27 cellular contexts compared by ENCODE assay signal in the genomic region with DNA sequence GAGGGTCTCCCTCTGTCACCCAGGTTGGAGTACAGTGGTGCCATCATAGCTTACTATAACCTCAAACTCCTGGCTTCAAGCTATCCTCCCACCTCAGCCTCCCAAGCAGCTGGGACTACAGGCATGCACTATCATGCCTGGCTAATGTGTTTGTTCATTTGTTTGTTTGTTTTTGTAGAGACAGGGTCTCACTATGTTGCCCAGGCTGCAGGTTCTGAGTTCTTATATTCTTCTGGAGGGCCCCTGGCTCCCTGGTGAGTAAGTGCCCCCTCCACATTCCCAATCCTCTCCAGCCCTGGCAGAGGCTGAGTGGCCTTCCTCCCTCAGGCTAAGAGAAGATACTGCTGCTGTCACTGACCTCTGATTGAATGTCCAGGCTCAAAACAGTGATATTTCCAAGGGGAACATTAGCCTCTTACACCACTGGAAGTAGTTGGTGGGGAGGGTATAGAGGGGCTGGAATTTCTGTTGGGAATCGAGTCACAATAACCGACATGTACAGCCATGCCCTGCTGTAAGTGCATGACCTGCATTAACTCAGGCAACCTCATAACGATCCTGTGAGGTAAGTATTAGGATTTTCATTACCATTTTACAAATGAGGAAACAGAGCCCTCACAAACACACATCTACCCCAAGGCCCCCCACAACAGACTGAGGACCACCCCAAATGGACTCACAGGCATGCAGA. TPM values are rescaled to one million over a fixed set of nuclear protein-coding genes. Genes with fewer than 3 reads are reported as not detected.
DNase-seq lines count a peak whose midpoint lies in the region; ATAC-seq, FAIRE-seq and TF ChIP-seq lines count a peak whose summit lies in the region.
"Had no signal": no experiment of that assay in that cellular context is flagged by ENCODE, and none has a peak within 500 bp of the region (broad histone marks: within the 10 kb centered on the region; RNA-seq: fewer than 3 reads in every experiment).

No MANE protein-coding gene starts in this region.

- no peaks in the 10 kb centered on the region for H3K9me3 ChIP-seq in HEK293 (ENCODE audit: control insufficient read depth, insufficient read depth, low read depth, low read length)
- no peaks in the 10 kb centered on the region for H3K9me3 ChIP-seq in gastroesophageal sphincter
- H3K9me3 ChIP-seq in kidney (ENCODE audit: control insufficient read depth in 1 of 2, low read length in 2 of 2) = no peaks in the 10 kb centered on the region
- H3K9me3 ChIP-seq: A549; BLaER1 treated with 17β-estradiol and CSF1 and Interleukin-3, amounts not matched to agents 10 nM and 100 nM; HAP-1; SJSA1 had no signal

- no peak overlapping the region for H3K4me3 ChIP-seq in HEK293 (ENCODE audit: low read depth, low read length)
- H3K4me3 ChIP-seq in bronchial epithelial cell (ENCODE audit: low read depth, low read length) = no peak overlapping the region
- H3K4me3 ChIP-seq in mesendoderm (ENCODE audit: low read length) = no peak overlapping the region
- no peak overlapping the region for H3K4me3 ChIP-seq in gastroesophageal sphincter
- H3K4me3 ChIP-seq in kidney (ENCODE audit: low read length in 2 of 2) = no peak overlapping the region
- H3K4me3 ChIP-seq: A549; BLaER1 treated with 17β-estradiol and CSF1 and Interleukin-3, amounts not matched to agents 10 nM and 100 nM; GM23248; HAP-1; PC-9; SJSA1 had no signal

- H3K9ac ChIP-seq in mesendoderm (ENCODE audit: low read length) = no peak overlapping the region
- H3K9ac ChIP-seq in kidney (ENCODE audit: low read length in 2 of 2) = no peak overlapping the region
- H3K9ac ChIP-seq: BLaER1 treated with 17β-estradiol and CSF1 and Interleukin-3, amounts not matched to agents 10 nM and 100 nM; GM23248; KMS-11 had no signal

- peaks cover 11% of the 10 kb centered on the region for H3K79me2 ChIP-seq in mesendoderm (ENCODE audit: control insufficient read depth, insufficient read depth, low read length)

- H3K18ac ChIP-seq in mesendoderm (ENCODE audit: low read length) = no peak overlapping the region

- H3K23ac ChIP-seq in mesendoderm (ENCODE audit: low read length) = no peak overlapping the region

- no peak overlapping the region for H4K8ac ChIP-seq in mesendoderm (ENCODE audit: low read depth, low read length)

- no peak overlapping the region for H2BK120ac ChIP-seq in mesendoderm (ENCODE audit: low read depth, low read length)

- H2AK5ac ChIP-seq in mesendoderm (ENCODE audit: low read length) = no peak overlapping the region

- H3K79me1 ChIP-seq in mesendoderm (ENCODE audit: low read length) = peaks cover 4% of the 10 kb centered on the region

- TF ChIP-seq CTCF in HEK293 (tag by site-specific recombination; IDR thresholded peaks at IDR 0.05) (no peak), bronchial epithelial cell (IDR thresholded peaks at IDR 0.05; ENCODE audit: insufficient read depth, low read length, severe bottlenecking) (no peak), gastroesophageal sphincter (IDR thresholded peaks at IDR 0.05) (no peak), kidney (IDR thresholded peaks at IDR 0.05; ENCODE audit: borderline replicate concordance, extremely low read depth, insufficient read depth) (no peak)

- H3K4me2 ChIP-seq in mesendoderm (ENCODE audit: low read length) = no peak overlapping the region
- H3K4me2 ChIP-seq: A549; BLaER1 treated with 17β-estradiol and CSF1 and Interleukin-3, amounts not matched to agents 10 nM and 100 nM; KMS-11; PC-9 had no signal

- H3K27me3 ChIP-seq in bronchial epithelial cell (ENCODE audit: control insufficient read depth, insufficient read depth, low read length) (no peaks in the 10 kb centered on the region), mesendoderm (ENCODE audit: insufficient read depth, low read length, poor library complexity) (no peaks in the 10 kb centered on the region), gastroesophageal sphincter (peaks cover 55% of the 10 kb centered on the region)
- H3K27me3 ChIP-seq: SJSA1 had no signal

- DNase-seq in bronchial epithelial cell (ENCODE audit: low read depth) (peak; percentile 83), mesendoderm (no peak), kidney (no peak), inferior parietal cortex (ENCODE audit: extremely low spot score) (no peak)
- DNase-seq: AML-193; CD4-positive, alpha-beta T cell; GM23248; MM.1S; NCI-H1092; NCI-H1417 treated with DMSO at 0.1 percent for 48 hours; NCI-H187; NCI-H2081 treated with DMSO at 0.1 percent for 48 hours; NCI-H2171 treated with DMSO at 0.1 percent for 48 hours; NCI-H524; NCI-H748 treated with DMSO at 0.1 percent for 48 hours; PC-9 had no signal

- POLR2A ChIA-PET in HEK293 (lab: Yijun Ruan, JAX) = no interaction called here

- ATAC-seq in esophagus mucosa (peak; percentile 21), gastroesophageal sphincter (no peak)
- ATAC-seq: A549, Right ventricle myocardium inferior had no signal

- no CpG with 5 or more reads among the region's 3 CpGs for WGBS in mesendoderm (ENCODE audit: extremely low coverage, insufficient coverage, low lambda C conversion rate)
- 92% methylated on average over 2 of the region's 3 CpGs; no CpG with 5 or more reads in 1 of the 2 donors for WGBS in gastroesophageal sphincter (ENCODE audit: low coverage in 1 of 2), 2 donors

- H3K27ac ChIP-seq in HEK293 (ENCODE audit: extremely low read depth, low read depth, low read length) = no peak overlapping the region
- no peak overlapping the region for H3K27ac ChIP-seq in mesendoderm (ENCODE audit: low read depth, low read length)
- H3K27ac ChIP-seq in gastroesophageal sphincter = no peak overlapping the region
- H3K27ac ChIP-seq in kidney (ENCODE audit: low read depth in 2 of 2, low read length in 2 of 2) = no peak overlapping the region
- H3K27ac ChIP-seq: A549; BLaER1 treated with 17β-estradiol and CSF1 and Interleukin-3, amounts not matched to agents 10 nM and 100 nM; GM23248; KMS-11; PC-9; SJSA1 had no signal

- H2BK5ac ChIP-seq in mesendoderm (ENCODE audit: low read length) = no peak overlapping the region

- H3K36me3 ChIP-seq in HEK293 (ENCODE audit: control insufficient read depth in 2 of 2, insufficient read depth in 1 of 2, low read length in 2 of 2) (no peaks in the 10 kb centered on the region), bronchial epithelial cell (ENCODE audit: control insufficient read depth, insufficient read depth, low read length) (no peaks in the 10 kb centered on the region), mesendoderm (ENCODE audit: control insufficient read depth, insufficient read depth, low read length) (no peaks in the 10 kb centered on the region), gastroesophageal sphincter (no peaks in the 10 kb centered on the region), kidney (ENCODE audit: control insufficient read depth in 1 of 2, insufficient read depth in 2 of 2, low read length in 2 of 2) (no peaks in the 10 kb centered on the region)
- H3K36me3 ChIP-seq: BLaER1 treated with 17β-estradiol and CSF1 and Interleukin-3, amounts not matched to agents 10 nM and 100 nM; HAP-1; SJSA1 had no signal

- H3K4me1 ChIP-seq in HEK293 (ENCODE audit: control insufficient read depth, insufficient read depth, low read length) (peaks cover 17% of the 10 kb centered on the region), mesendoderm (ENCODE audit: control insufficient read depth, low read depth, low read length) (peaks cover 2% of the 10 kb centered on the region), gastroesophageal sphincter (peaks cover 0 to 34% (median 12%) of the 10 kb centered on the region in 3 donors), kidney (ENCODE audit: control insufficient read depth in 1 of 2, insufficient read depth in 1 of 2, low read depth in 1 of 2, low read length in 2 of 2) (peaks cover 6 to 9% of the 10 kb centered on the region in 2 donors)

- no peak overlapping the region for H4K5ac ChIP-seq in mesendoderm (ENCODE audit: low read length)

- intact Hi-C loops in kidney (cut with DNase I) = no loop called here

- H3K56ac ChIP-seq in mesendoderm (ENCODE audit: low read length) = peak overlapping the region; percentile 73

- CTCF ChIA-PET in HEK293 (lab: Yijun Ruan, JAX) = interaction anchor here (1.5 kb wide), 1 partner anchor 125 kb away, joined by 6 read pairs; no protein-coding TSS in a partner anchor

- FAIRE-seq in bronchial epithelial cell (lab: Jason Lieb, UNC) = peak; percentile 83
- no peak for FAIRE-seq in kidney (lab: Jason Lieb, UNC)
- FAIRE-seq: A549, D721Med had no signal

- no peak overlapping the region for H3K4ac ChIP-seq in mesendoderm (ENCODE audit: low read depth, low read length)

- no peak for TF ChIP-seq EP300 in gastroesophageal sphincter (IDR thresholded peaks at IDR 0.05)

- no peak overlapping the region for H2BK15ac ChIP-seq in mesendoderm (replicated peaks; ENCODE audit: low read depth)

- no peak for TF ChIP-seq POLR2A in gastroesophageal sphincter (IDR thresholded peaks at IDR 0.05)

TF ChIP-seq in HEK293, 187 proteins besides CTCF, POLR2A, EP300 and RAD21 (continues in another document):
- TF ChIP-seq ZNF621 (tag by site-specific recombination; IDR thresholded peaks at IDR 0.05) (no peak), ZNF623 (tag by site-specific recombination; IDR thresholded peaks at IDR 0.05) (no peak), WT1 (tag by site-specific recombination; IDR thresholded peaks at IDR 0.05) (no peak), ZNF10 (tag by site-specific recombination; IDR thresholded peaks at IDR 0.05) (no peak), ZIC2 (tag by site-specific recombination; IDR thresholded peaks at IDR 0.05) (peak; percentile 32; the same call in 1 of the 2 replicates), ZNF394 (tag by site-specific recombination; IDR thresholded peaks at IDR 0.05; ENCODE audit: borderline replicate concordance) (no peak), ZNF768 (tag by site-specific recombination; IDR thresholded peaks at IDR 0.05) (no peak), ZNF121 (tag by site-specific recombination; IDR thresholded peaks at IDR 0.05) (peak; percentile 96), ZBTB1 (tag by site-specific recombination; IDR thresholded peaks at IDR 0.05) (no peak)

RNA-seq across cellular contexts. Expression of gene ETV4, which starts 2.7 kb away (rescaled TPM):
- total RNA-seq in bronchial epithelial cell (1.4 and 3.2 TPM in 2 replicates), esophagus mucosa (5.7 TPM), gastroesophageal sphincter (1 to 10 TPM in 1 of 4 donors, under 1 TPM in 2, not detected in 1; 0.67 to 2.6 (median 0.96) TPM), kidney (6.8 TPM)
- polyA plus RNA-seq in mesendoderm (2013, experiment 1 of 2) = 116 TPM
- 119 TPM for polyA plus RNA-seq in mesendoderm (2013, experiment 2 of 2)
- 2.5 TPM for polyA plus RNA-seq in kidney (ENCODE audit: insufficient read depth, low read depth, low replicate concordance)
- total RNA-seq: CD4-positive, alpha-beta T cell had no signal
- polyA plus RNA-seq: IgD-negative memory B cell had no signal
